In the genomic region with DNA sequence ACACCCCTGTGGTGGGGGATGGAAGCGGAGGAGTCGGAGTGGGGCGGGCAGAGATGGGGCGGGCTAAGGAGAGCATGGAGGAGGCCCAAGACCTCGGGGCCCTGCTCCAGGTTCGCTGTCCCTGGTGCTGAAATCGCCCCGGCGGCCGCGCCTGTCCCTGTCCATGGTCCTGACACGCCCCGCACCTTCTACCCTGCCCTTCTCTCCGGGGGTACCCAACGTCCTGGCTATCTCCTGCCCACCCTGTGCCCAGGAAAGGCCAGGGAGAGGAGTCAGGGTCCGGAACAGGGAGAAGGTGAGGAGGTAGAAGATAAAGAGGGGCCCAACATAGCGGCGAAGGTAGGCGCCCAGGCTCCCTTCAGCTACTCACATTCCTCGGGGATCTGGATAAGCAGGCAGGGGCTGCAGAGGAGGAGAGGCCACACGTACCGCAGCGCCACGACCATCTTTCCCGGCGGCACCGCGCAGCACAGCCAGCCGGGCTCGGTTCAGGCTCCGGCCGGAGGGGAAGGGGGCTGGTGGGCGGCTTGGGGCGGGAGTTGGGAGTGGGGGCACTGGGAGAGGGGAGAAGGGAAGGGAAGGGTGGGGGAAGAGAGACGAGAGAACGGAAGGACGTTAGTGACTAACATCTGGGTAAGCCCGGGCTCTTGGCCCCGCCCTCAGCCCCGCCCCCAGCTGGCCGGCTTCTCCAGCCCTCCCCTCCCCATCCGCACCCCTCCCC, we compare ENCODE assay signal across 1 cellular context.
TF ChIP-seq lines count a peak whose summit lies in the region.

No MANE protein-coding gene starts in this region.

TF ChIP-seq in HepG2, 621 proteins besides CTCF, POLR2A, EP300 and RAD21 (continued from another document and continues in another):
- TF ChIP-seq STAT6 (CRISPR knock-in tag; IDR thresholded peaks at IDR 0.05; ENCODE audit: borderline replicate concordance): peak; percentile 85
- peak; percentile 99 for TF ChIP-seq ZFP36L2 (CRISPR knock-in tag; IDR thresholded peaks at IDR 0.05)
- TF ChIP-seq MBD4 (IDR thresholded peaks at IDR 0.05; ENCODE audit: borderline replicate concordance, low read length): no peak
- TF ChIP-seq, protein P1, sequence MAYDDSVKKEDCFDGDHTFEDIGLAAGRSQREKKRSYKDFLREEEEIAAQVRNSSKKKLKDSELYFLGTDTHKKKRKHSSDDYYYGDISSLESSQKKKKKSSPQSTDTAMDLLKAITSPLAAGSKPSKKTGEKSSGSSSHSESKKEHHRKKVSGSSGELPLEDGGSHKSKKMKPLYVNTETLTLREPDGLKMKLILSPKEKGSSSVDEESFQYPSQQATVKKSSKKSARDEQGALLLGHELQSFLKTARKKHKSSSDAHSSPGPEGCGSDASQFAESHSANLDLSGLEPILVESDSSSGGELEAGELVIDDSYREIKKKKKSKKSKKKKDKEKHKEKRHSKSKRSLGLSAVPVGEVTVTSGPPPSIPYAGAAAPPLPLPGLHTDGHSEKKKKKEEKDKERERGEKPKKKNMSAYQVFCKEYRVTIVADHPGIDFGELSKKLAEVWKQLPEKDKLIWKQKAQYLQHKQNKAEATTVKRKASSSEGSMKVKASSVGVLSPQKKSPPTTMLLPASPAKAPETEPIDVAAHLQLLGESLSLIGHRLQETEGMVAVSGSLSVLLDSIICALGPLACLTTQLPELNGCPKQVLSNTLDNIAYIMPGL (CRISPR knock-in tag; IDR thresholded peaks at IDR 0.05; ENCODE audit: borderline replicate concordance in 1 of 2, low read depth in 1 of 2): peak; percentile 67 to 87
- peak; percentile 99 for TF ChIP-seq MIER2 (CRISPR knock-in tag; IDR thresholded peaks at IDR 0.05)
- peak; percentile 88 for TF ChIP-seq JUND (CRISPR knock-in tag; IDR thresholded peaks at IDR 0.05)
- TF ChIP-seq FOSL2 (CRISPR knock-in tag; IDR thresholded peaks at IDR 0.05): peak; percentile 89
- TF ChIP-seq ZFP36L1 (CRISPR knock-in tag; IDR thresholded peaks at IDR 0.05): peak; percentile 95
- no peak for TF ChIP-seq POLR2AphosphoS2 (IDR thresholded peaks at IDR 0.05; ENCODE audit: low read depth, low read length)
- peak; percentile 89 for TF ChIP-seq TEAD3 (CRISPR knock-in tag; optimal IDR thresholded peaks at IDR 0.05; ENCODE audit: borderline replicate concordance)
- TF ChIP-seq NR2F1 (CRISPR knock-in tag; IDR thresholded peaks at IDR 0.05): peak in 1 of 2 experiments; percentile 57; a peak in 1 of 4 replicates
- TF ChIP-seq, protein P2, sequence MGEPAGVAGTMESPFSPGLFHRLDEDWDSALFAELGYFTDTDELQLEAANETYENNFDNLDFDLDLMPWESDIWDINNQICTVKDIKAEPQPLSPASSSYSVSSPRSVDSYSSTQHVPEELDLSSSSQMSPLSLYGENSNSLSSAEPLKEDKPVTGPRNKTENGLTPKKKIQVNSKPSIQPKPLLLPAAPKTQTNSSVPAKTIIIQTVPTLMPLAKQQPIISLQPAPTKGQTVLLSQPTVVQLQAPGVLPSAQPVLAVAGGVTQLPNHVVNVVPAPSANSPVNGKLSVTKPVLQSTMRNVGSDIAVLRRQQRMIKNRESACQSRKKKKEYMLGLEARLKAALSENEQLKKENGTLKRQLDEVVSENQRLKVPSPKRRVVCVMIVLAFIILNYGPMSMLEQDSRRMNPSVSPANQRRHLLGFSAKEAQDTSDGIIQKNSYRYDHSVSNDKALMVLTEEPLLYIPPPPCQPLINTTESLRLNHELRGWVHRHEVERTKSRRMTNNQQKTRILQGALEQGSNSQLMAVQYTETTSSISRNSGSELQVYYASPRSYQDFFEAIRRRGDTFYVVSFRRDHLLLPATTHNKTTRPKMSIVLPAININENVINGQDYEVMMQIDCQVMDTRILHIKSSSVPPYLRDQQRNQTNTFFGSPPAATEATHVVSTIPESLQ (CRISPR knock-in tag; conservative IDR thresholded peaks at IDR 0.05): peak; percentile 100
- peak; percentile 91; the same call in 2 of the 3 replicates for TF ChIP-seq MXI1 (IDR thresholded peaks at IDR 0.05; ENCODE audit: borderline replicate concordance, low read depth, low read length)
- TF ChIP-seq, protein P3, sequence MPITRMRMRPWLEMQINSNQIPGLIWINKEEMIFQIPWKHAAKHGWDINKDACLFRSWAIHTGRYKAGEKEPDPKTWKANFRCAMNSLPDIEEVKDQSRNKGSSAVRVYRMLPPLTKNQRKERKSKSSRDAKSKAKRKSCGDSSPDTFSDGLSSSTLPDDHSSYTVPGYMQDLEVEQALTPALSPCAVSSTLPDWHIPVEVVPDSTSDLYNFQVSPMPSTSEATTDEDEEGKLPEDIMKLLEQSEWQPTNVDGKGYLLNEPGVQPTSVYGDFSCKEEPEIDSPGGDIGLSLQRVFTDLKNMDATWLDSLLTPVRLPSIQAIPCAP (CRISPR knock-in tag; IDR thresholded peaks at IDR 0.05; ENCODE audit: low read depth): peak; percentile 98
- peak; percentile 89 for TF ChIP-seq MLX (CRISPR knock-in tag; IDR thresholded peaks at IDR 0.05)
- peak; percentile 99 for TF ChIP-seq ZNF780A (CRISPR knock-in tag; IDR thresholded peaks at IDR 0.05)
- peak; percentile 100 for TF ChIP-seq ARNT2 (CRISPR knock-in tag; IDR thresholded peaks at IDR 0.05; ENCODE audit: low read depth)
- peak; percentile 100 for TF ChIP-seq ZNF605 (CRISPR knock-in tag; IDR thresholded peaks at IDR 0.05)
- TF ChIP-seq, protein P4, sequence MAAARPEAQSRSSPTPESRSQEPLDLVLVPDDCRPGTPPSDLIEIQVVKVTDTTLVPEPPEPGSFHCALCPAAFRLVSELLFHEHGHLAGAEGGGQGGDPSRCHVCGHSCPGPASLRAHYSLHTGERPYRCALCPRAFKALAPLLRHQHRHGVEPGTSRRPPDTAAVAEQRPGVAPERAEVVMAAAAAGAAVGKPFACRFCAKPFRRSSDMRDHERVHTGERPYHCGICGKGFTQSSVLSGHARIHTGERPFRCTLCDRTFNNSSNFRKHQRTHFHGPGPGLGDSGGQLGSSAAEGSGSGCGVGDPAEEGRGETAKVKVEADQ (CRISPR knock-in tag; IDR thresholded peaks at IDR 0.05; ENCODE audit: borderline replicate concordance): peak; percentile 100
- TF ChIP-seq ZNF850 (CRISPR knock-in tag; conservative IDR thresholded peaks at IDR 0.05): peak; percentile 97
- TF ChIP-seq ZFP82 (CRISPR knock-in tag; IDR thresholded peaks at IDR 0.05; ENCODE audit: borderline replicate concordance): peak; percentile 100
- TF ChIP-seq ARID2 (CRISPR knock-in tag; IDR thresholded peaks at IDR 0.05; ENCODE audit: borderline replicate concordance): peak; percentile 94; the same call in 1 of the 2 replicates
- peak; percentile 99 for TF ChIP-seq ZNF224 (CRISPR knock-in tag; IDR thresholded peaks at IDR 0.05)
- TF ChIP-seq GFI1 (CRISPR knock-in tag; IDR thresholded peaks at IDR 0.05; ENCODE audit: borderline replicate concordance): peak; percentile 92
- TF ChIP-seq ZNF121 (CRISPR knock-in tag; IDR thresholded peaks at IDR 0.05): peak; percentile 84
- peak; percentile 95 for TF ChIP-seq CBFB (CRISPR knock-in tag; IDR thresholded peaks at IDR 0.05)
- TF ChIP-seq, protein P5, sequence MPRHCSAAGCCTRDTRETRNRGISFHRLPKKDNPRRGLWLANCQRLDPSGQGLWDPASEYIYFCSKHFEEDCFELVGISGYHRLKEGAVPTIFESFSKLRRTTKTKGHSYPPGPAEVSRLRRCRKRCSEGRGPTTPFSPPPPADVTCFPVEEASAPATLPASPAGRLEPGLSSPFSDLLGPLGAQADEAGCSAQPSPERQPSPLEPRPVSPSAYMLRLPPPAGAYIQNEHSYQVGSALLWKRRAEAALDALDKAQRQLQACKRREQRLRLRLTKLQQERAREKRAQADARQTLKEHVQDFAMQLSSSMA (CRISPR knock-in tag; IDR thresholded peaks at IDR 0.05): peak; percentile 98
- TF ChIP-seq ATRX (CRISPR knock-in tag; IDR thresholded peaks at IDR 0.05; ENCODE audit: borderline replicate concordance): peak; percentile 97; the same call in 1 of the 2 replicates
- TF ChIP-seq ZNF230 (CRISPR knock-in tag; IDR thresholded peaks at IDR 0.05): peak; percentile 100
- peak; percentile 98 for TF ChIP-seq MEIS1 (CRISPR knock-in tag; IDR thresholded peaks at IDR 0.05; ENCODE audit: borderline replicate concordance)
- TF ChIP-seq TMF1 (CRISPR knock-in tag; IDR thresholded peaks at IDR 0.05; ENCODE audit: low read depth): peak; percentile 100
- TF ChIP-seq IKZF4 (CRISPR knock-in tag; IDR thresholded peaks at IDR 0.05; ENCODE audit: borderline replicate concordance, low read depth, not compliant biosample characterization): peak; percentile 100
- peak; percentile 98 for TF ChIP-seq ZNF326 (CRISPR knock-in tag; IDR thresholded peaks at IDR 0.05; ENCODE audit: borderline replicate concordance)
- TF ChIP-seq ZSCAN21 (CRISPR knock-in tag; IDR thresholded peaks at IDR 0.05; ENCODE audit: borderline replicate concordance): peak; percentile 100
- TF ChIP-seq KMT2B (CRISPR knock-in tag; IDR thresholded peaks at IDR 0.05): peak; percentile 98
- TF ChIP-seq, protein P6, sequence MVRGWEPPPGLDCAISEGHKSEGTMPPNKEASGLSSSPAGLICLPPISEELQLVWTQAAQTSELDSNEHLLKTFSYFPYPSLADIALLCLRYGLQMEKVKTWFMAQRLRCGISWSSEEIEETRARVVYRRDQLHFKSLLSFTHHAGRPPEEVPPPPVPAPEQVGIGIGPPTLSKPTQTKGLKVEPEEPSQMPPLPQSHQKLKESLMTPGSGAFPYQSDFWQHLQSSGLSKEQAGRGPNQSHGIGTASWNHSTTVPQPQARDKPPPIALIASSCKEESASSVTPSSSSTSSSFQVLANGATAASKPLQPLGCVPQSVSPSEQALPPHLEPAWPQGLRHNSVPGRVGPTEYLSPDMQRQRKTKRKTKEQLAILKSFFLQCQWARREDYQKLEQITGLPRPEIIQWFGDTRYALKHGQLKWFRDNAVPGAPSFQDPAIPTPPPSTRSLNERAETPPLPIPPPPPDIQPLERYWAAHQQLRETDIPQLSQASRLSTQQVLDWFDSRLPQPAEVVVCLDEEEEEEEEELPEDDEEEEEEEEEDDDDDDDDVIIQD (CRISPR knock-in tag; IDR thresholded peaks at IDR 0.05; ENCODE audit: low read depth): peak; percentile 94
- peak; percentile 99 for TF ChIP-seq MYNN (CRISPR knock-in tag; IDR thresholded peaks at IDR 0.05; ENCODE audit: low read depth)
- peak; percentile 100 for TF ChIP-seq SP140L (CRISPR knock-in tag; IDR thresholded peaks at IDR 0.05; ENCODE audit: borderline replicate concordance)
- TF ChIP-seq U2AF2 (IDR thresholded peaks at IDR 0.05; ENCODE audit: low read depth, low read length): no peak
- TF ChIP-seq ZNF703 (CRISPR knock-in tag; IDR thresholded peaks at IDR 0.05; ENCODE audit: borderline replicate concordance): peak; percentile 93; the same call in 1 of the 2 replicates
- TF ChIP-seq NPAS2 (CRISPR knock-in tag; IDR thresholded peaks at IDR 0.05; ENCODE audit: borderline replicate concordance): peak; percentile 97; the same call in 1 of the 2 replicates
- peak; percentile 81 for TF ChIP-seq RXRA (CRISPR knock-in tag; IDR thresholded peaks at IDR 0.05)
- TF ChIP-seq PITX1 (CRISPR knock-in tag; IDR thresholded peaks at IDR 0.05): peak; percentile 96
- TF ChIP-seq, protein P7, sequence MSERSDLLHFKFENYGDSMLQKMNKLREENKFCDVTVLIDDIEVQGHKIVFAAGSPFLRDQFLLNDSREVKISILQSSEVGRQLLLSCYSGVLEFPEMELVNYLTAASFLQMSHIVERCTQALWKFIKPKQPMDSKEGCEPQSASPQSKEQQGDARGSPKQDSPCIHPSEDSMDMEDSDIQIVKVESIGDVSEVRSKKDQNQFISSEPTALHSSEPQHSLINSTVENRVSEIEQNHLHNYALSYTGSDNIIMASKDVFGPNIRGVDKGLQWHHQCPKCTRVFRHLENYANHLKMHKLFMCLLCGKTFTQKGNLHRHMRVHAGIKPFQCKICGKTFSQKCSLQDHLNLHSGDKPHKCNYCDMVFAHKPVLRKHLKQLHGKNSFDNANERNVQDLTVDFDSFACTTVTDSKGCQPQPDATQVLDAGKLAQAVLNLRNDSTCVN (CRISPR knock-in tag; IDR thresholded peaks at IDR 0.05; ENCODE audit: borderline replicate concordance): peak; percentile 99
- TF ChIP-seq ZNF781 (CRISPR knock-in tag; IDR thresholded peaks at IDR 0.05; ENCODE audit: borderline replicate concordance, not compliant biosample characterization): peak; percentile 100
- TF ChIP-seq GABPB1 (CRISPR knock-in tag; IDR thresholded peaks at IDR 0.05): peak; percentile 85
- TF ChIP-seq ZBTB8A (CRISPR knock-in tag; IDR thresholded peaks at IDR 0.05; ENCODE audit: borderline replicate concordance, low read depth): peak; percentile 93; the same call in 1 of the 2 replicates
- TF ChIP-seq ZNF337 (CRISPR knock-in tag; IDR thresholded peaks at IDR 0.05; ENCODE audit: borderline replicate concordance, low read depth): peak; percentile 98; the same call in 1 of the 2 replicates
- peak; percentile 97 for TF ChIP-seq ZC3H13 (CRISPR knock-in tag; IDR thresholded peaks at IDR 0.05)
